In genomic region chr6:119240257-119241123, GRCh38 we compare ENCODE assay signal across 12 cellular contexts.
A peak's percentile ranks its signal among the peaks of the same experiment; 100 is the strongest.
DNase-seq lines count a peak whose midpoint lies in the region; ATAC-seq and TF ChIP-seq lines count a peak whose summit lies in the region.
"Had no signal": no experiment of that assay in that cellular context is flagged by ENCODE, and none has a peak within 500 bp of the region (broad histone marks: within the 10 kb centered on the region; RNA-seq: fewer than 3 reads in every experiment).

No MANE protein-coding gene starts in this region.

- H3K9me2 ChIP-seq in neural cell (ENCODE audit: insufficient read depth, low read length) = no peaks in the 10 kb centered on the region

- no peaks in the 10 kb centered on the region for H4K20me1 ChIP-seq in neural cell (ENCODE audit: insufficient read depth)

- ATAC-seq in GM19438 (IDR thresholded peaks at IDR 0.05; ENCODE audit: low read depth, unreplicated experiment) = peak; percentile 37
- ATAC-seq in HG02973 (IDR thresholded peaks at IDR 0.05; ENCODE audit: unreplicated experiment) = peak; percentile 35

- H3K4me3 ChIP-seq in neural cell (ENCODE audit: low read length) = no peak overlapping the region
- no peak overlapping the region for H3K4me3 ChIP-seq in adrenal gland
- H3K4me3 ChIP-seq: spleen had no signal

- TF ChIP-seq CTCF in neural cell (IDR thresholded peaks at IDR 0.05; ENCODE audit: poor library complexity, severe bottlenecking) = no peak
- TF ChIP-seq CTCF in adrenal gland (IDR thresholded peaks at IDR 0.05) = no peak

- H3K4me2 ChIP-seq in neural cell (ENCODE audit: low read length) = no peak overlapping the region

- no peak overlapping the region for H2AFZ ChIP-seq in neural cell (ENCODE audit: low read depth, low read length)

- intact Hi-C loops in adrenal gland (cut with DNase I) = no loop called here

- H3K79me2 ChIP-seq in neural cell (replicated peaks; ENCODE audit: insufficient read depth, low read length) = no peaks in the 10 kb centered on the region

- no peaks in the 10 kb centered on the region for H3F3A ChIP-seq in neural cell (ENCODE audit: insufficient read depth, low read length, poor library complexity, severe bottlenecking)

- WGBS in adrenal gland, 4 donors = 89 to 98% (median 92%) methylated on average over 5 of the region's 5 CpGs

- H3K27ac ChIP-seq in neural cell (ENCODE audit: low read length) (no peak overlapping the region), adrenal gland (peak overlapping the region in 1 of 5 donors; percentile 21)
- H3K27ac ChIP-seq: epithelial cell of prostate, spleen had no signal

- no peaks in the 10 kb centered on the region for H3K27me3 ChIP-seq in neural cell (ENCODE audit: insufficient read depth, low read depth, low read length)
- no peaks in the 10 kb centered on the region for H3K27me3 ChIP-seq in adrenal gland
- H3K27me3 ChIP-seq: spleen had no signal

- peaks cover 0 to 11% of the 10 kb centered on the region in 2 donors for H3K4me1 ChIP-seq in adrenal gland (replicated peaks in 1 of 2)

- TF ChIP-seq POLR2A in adrenal gland (IDR thresholded peaks at IDR 0.05) = no peak

- no peak for TF ChIP-seq EP300 in neural cell (conservative IDR thresholded peaks at IDR 0.05; ENCODE audit: poor library complexity, severe bottlenecking)

- no peak overlapping the region for H3K9ac ChIP-seq in neural cell (ENCODE audit: low read length)

- peak; percentile 45 for DNase-seq in astrocyte of the hippocampus (ENCODE audit: low read depth, low spot score)
- DNase-seq in adrenal gland = no peak
- no peak for DNase-seq in germinal center (ENCODE audit: low spot score)
- no peak for DNase-seq in HPDE6-E6E7 (ENCODE audit: extremely low spot score)
- DNase-seq in Ammon's horn (ENCODE audit: low spot score) = no peak
- DNase-seq: DMS79; spleen; stimulated activated naive CD4-positive, alpha-beta T cell treated with Interleukin-2 at 50 U/mL for 16 hours had no signal

- H3K36me3 ChIP-seq in neural cell (ENCODE audit: insufficient read depth, low read length) = no peaks in the 10 kb centered on the region
- no peaks in the 10 kb centered on the region for H3K36me3 ChIP-seq in adrenal gland (replicated peaks in 1 of 2)

- H3K9me3 ChIP-seq in neural cell (ENCODE audit: low read length) (no peaks in the 10 kb centered on the region), adrenal gland (replicated peaks in 1 of 3) (no peaks in the 10 kb centered on the region)

- TF ChIP-seq RAD21 in neural cell (conservative IDR thresholded peaks at IDR 0.05) = no peak

TF ChIP-seq in neural cell, 6 proteins besides CTCF, POLR2A, EP300 and RAD21:
- TF ChIP-seq REST (IDR thresholded peaks at IDR 0.05; ENCODE audit: borderline replicate concordance) = peak; percentile 66
- TF ChIP-seq POLR2AphosphoS5 (IDR thresholded peaks at IDR 0.05) = no peak
